Comparison of ENCODE assay signal across 8 cellular contexts in genomic region chr2:62774555-62775366, GRCh38.
A peak's percentile ranks its signal among the peaks of the same experiment; 100 is the strongest.
DNase-seq lines count a peak whose midpoint lies in the region; ATAC-seq and TF ChIP-seq lines count a peak whose summit lies in the region.

No MANE protein-coding gene starts in this region.

- no peak overlapping the region for H4K91ac ChIP-seq in H9 (ENCODE audit: insufficient read length, low read depth, low read length)

- no peak overlapping the region for H3K23ac ChIP-seq in H9 (ENCODE audit: insufficient read length, low read depth, low read length)

- H3K79me2 ChIP-seq in H9 (ENCODE audit: insufficient read depth, low read length), result no peaks in the 10 kb centered on the region

- TF ChIP-seq CTCF in Calu3 (IDR thresholded peaks at IDR 0.05; ENCODE audit: unreplicated experiment) (peak; percentile 58), H9 (conservative IDR thresholded peaks at IDR 0.05) (peak; percentile 90), MCF 10A (IDR thresholded peaks at IDR 0.05; ENCODE audit: unreplicated experiment) (peak; percentile 76)

- no peak overlapping the region for H3K14ac ChIP-seq in H9 (ENCODE audit: insufficient read depth, low read length)

- BruUV-seq in Calu3 (replicated peaks; lab: Mats Ljungman, UMichigan) (no TSS peak), MCF 10A (replicated peaks; lab: Mats Ljungman, UMichigan) (no TSS peak)

- H3K27ac ChIP-seq in H9 (ENCODE audit: insufficient read length, low read depth, low read length), result no peak overlapping the region

- H3K9ac ChIP-seq in H9 (ENCODE audit: extremely low read depth, insufficient read length, low read length), result no peak overlapping the region

- no peak overlapping the region for H2AK5ac ChIP-seq in H9 (ENCODE audit: insufficient read length, low read length)

- no peaks in the 10 kb centered on the region for H3K79me1 ChIP-seq in H9 (ENCODE audit: insufficient read depth, low read depth, low read length, poor library complexity, severe bottlenecking)

- H3K27ac Mint-ChIP-seq in Calu3 (ENCODE audit: unreplicated experiment), result peak overlapping the region; percentile 65
- peak overlapping the region in 2 of 3 experiments; percentile 60 to 72; a peak in 2 of 7 replicates for H3K27ac Mint-ChIP-seq in H9
- peak overlapping the region; percentile 51 for H3K27ac Mint-ChIP-seq in MCF 10A (ENCODE audit: low read depth, unreplicated experiment)

- H3K4me1 Mint-ChIP-seq in Calu3 (ENCODE audit: low read depth, unreplicated experiment), result peaks cover 20% of the 10 kb centered on the region
- H3K4me1 Mint-ChIP-seq in H9, result peaks cover 11 to 21% of the 10 kb centered on the region in 2 experiments
- H3K4me1 Mint-ChIP-seq in MCF 10A (ENCODE audit: insufficient read depth, unreplicated experiment), result peaks cover 4% of the 10 kb centered on the region

- no peaks in the 10 kb centered on the region for H3K9me3 Mint-ChIP-seq in Calu3 (ENCODE audit: low read depth, unreplicated experiment)
- H3K9me3 Mint-ChIP-seq in H9, result peaks cover 3 to 7% of the 10 kb centered on the region in 2 experiments; a peak in 1 of 5 replicates
- H3K9me3 Mint-ChIP-seq in MCF 10A (ENCODE audit: unreplicated experiment), result no peaks in the 10 kb centered on the region

- no peaks in the 10 kb centered on the region for H4K20me1 ChIP-seq in H9 (ENCODE audit: control insufficient read depth, insufficient read depth, insufficient read length)

- H2AFZ ChIP-seq in H9 (ENCODE audit: low read length), result no peak overlapping the region

- H3K27me3 ChIP-seq in H9 (ENCODE audit: insufficient read depth, low read length), result no peaks in the 10 kb centered on the region

- no peak overlapping the region for H3K4ac ChIP-seq in H9 (ENCODE audit: low read depth, low read length)

- no peaks in the 10 kb centered on the region for H3K23me2 ChIP-seq in H9 (ENCODE audit: insufficient read length, low read depth, low read length, poor library complexity, severe bottlenecking)

- DNase-seq in Calu3 (peak; percentile 45), H9 (no peak), NCI-H460 (ENCODE audit: extremely low read depth, low read depth) (peak; percentile 56), MCF 10A (ENCODE audit: unreplicated experiment) (peak; percentile 62), kidney tubule cell (ENCODE audit: low spot score) (peak; percentile 51), amygdala (lab: John Stamatoyannopoulos, UW) (no peak)

- intact Hi-C loops in Calu3 (cut with micrococcal nuclease; ENCODE audit: unreplicated experiment), result loop anchor here (1.0 to 10.0 kb wide), 4 partner anchors 122 to 860 kb away; no protein-coding TSS in a partner anchor
- intact Hi-C loops in MCF 10A (cut with micrococcal nuclease), result loop anchor here (1.0 to 10.0 kb wide), 6 partner anchors 67 to 860 kb away; partner anchors contain the start of gene EHBP1

- POLR2A ChIA-PET in MCF 10A (lab: Yijun Ruan, JAX), result interaction anchor here (0.6 to 2.5 kb wide), 7 partner anchors 10 to 321 kb away, joined by 3 to 29 read pairs (median 3); partner anchors contain the start of gene TMEM17

- no peaks in the 10 kb centered on the region for H3K27me3 Mint-ChIP-seq in Calu3 (ENCODE audit: unreplicated experiment)
- no peaks in the 10 kb centered on the region for H3K27me3 Mint-ChIP-seq in H9 (ENCODE audit: low read depth)
- no peaks in the 10 kb centered on the region for H3K27me3 Mint-ChIP-seq in MCF 10A (ENCODE audit: insufficient read depth, unreplicated experiment)

- no peak overlapping the region for H2BK15ac ChIP-seq in H9 (ENCODE audit: low read depth, low read length)

- CTCF ChIA-PET in Calu3 (lab: Charles Lee) (interaction anchor here (0.7 to 3.0 kb wide), 3 partner anchors 248 to 356 kb away, joined by 3 to 32 read pairs (median 3); no protein-coding TSS in a partner anchor), MCF 10A (lab: Yijun Ruan, JAX) (interaction anchor here (0.5 to 12.2 kb wide), 26 partner anchors 9 to 693 kb away, joined by 3 to 266 read pairs (median 4); no protein-coding TSS in a partner anchor)

- H2BK12ac ChIP-seq in H9 (ENCODE audit: insufficient read length, low read depth, low read length), result no peak overlapping the region

- H4K8ac ChIP-seq in H9 (replicated peaks; ENCODE audit: insufficient read length, low read depth, low read length), result no peak overlapping the region

- H3K9me3 ChIP-seq in H9 (ENCODE audit: control insufficient read depth, low read depth, low read length), result no peaks in the 10 kb centered on the region

- H2BK120ac ChIP-seq in H9 (ENCODE audit: low read depth, low read length, poor library complexity, severe bottlenecking), result no peak overlapping the region

- no peak for ATAC-seq in HG02798 (IDR thresholded peaks at IDR 0.05; ENCODE audit: poor library complexity, unreplicated experiment)
- ATAC-seq in HG02970 (IDR thresholded peaks at IDR 0.05; ENCODE audit: low FRiP score, unreplicated experiment), result no peak

- H3T11ph ChIP-seq in H9 (ENCODE audit: low read length), result no peak overlapping the region

- H3K4me2 ChIP-seq in H9 (ENCODE audit: insufficient read depth, insufficient read length, low read length), result no peak overlapping the region

- no peak overlapping the region for H2BK5ac ChIP-seq in H9 (ENCODE audit: insufficient read length, low read length)

- no peak overlapping the region for H3K18ac ChIP-seq in H9 (ENCODE audit: insufficient read length, low read depth, low read length)

- no peak overlapping the region for H4K5ac ChIP-seq in H9 (ENCODE audit: insufficient read length, low read depth, low read length)

- H3K36me3 Mint-ChIP-seq in Calu3 (ENCODE audit: insufficient read depth, unreplicated experiment) (no peaks in the 10 kb centered on the region), H9 (ENCODE audit: insufficient read depth in 1 of 3, low read depth in 3 of 3) (peaks cover 3 to 10% (median 6%) of the 10 kb centered on the region in 3 experiments; a peak in 6 of 7 replicates), MCF 10A (ENCODE audit: insufficient read depth, unreplicated experiment) (peaks cover 33% of the 10 kb centered on the region)

- H2BK20ac ChIP-seq in H9 (ENCODE audit: low read depth, low read length, poor library complexity, severe bottlenecking), result no peak overlapping the region

- H3K56ac ChIP-seq in H9 (ENCODE audit: insufficient read length, low read depth, low read length), result no peak overlapping the region

- WGBS in H9 (ENCODE audit: extremely low coverage, insufficient read length, low lambda C conversion rate), result no CpG with 5 or more reads among the region's 5 CpGs

- H3K4me3 Mint-ChIP-seq in Calu3 (ENCODE audit: low read depth, unreplicated experiment) (no peak overlapping the region), H9 (no peak overlapping the region), MCF 10A (ENCODE audit: unreplicated experiment) (no peak overlapping the region)

- no peaks in the 10 kb centered on the region for H3K4me1 ChIP-seq in H9 (ENCODE audit: insufficient read depth, low read length)

Comparison
In these comparisons a context has a peak if more than half of its experiments do, and no peak if none do; other contexts are left out.
1. DNase-seq: peak in Calu3 (single experiment), NCI-H460 (single experiment), MCF 10A (single experiment) and kidney tubule cell (single experiment); none in H9 (single experiment) and amygdala (0 of 56).
2. Peak in every context shown above with its lines, with median percentiles within 50 percentile points of each other: H3K27ac Mint-ChIP-seq and CTCF ChIP-seq.